22 cellular contexts compared by ENCODE assay signal in the genomic region with DNA sequence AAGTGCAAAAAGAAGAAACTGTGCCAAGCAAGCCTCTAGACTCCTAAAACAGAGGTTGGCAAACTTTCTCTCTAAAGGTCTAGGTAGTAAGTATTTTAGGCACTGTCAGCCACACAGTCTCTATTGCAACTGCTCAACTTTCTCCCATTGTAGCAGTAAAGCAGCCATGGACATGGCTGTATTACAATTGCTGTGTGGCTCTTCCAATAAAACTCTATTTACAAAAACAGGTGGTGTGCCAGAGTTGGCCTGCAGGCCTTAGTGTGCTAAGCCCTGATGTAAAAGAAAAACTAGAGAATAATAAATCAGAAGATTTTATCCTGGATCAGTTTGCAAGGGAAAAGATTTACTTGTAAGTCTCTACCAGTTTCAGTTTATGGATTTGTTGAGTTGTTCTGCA.
"Had no signal": no experiment of that assay in that cellular context is flagged by ENCODE, and none has a peak within 500 bp of the region (broad histone marks: within the 10 kb centered on the region; RNA-seq: fewer than 3 reads in every experiment).

No MANE protein-coding gene starts in this region.

- H3K27ac ChIP-seq: coronary artery, dorsolateral prefrontal cortex, esophagus muscularis mucosa, foreskin keratinocyte, gastroesophageal sphincter, heart left ventricle, hepatocyte, left lung, lower lobe of right lung had no signal

- H3K4me2 ChIP-seq: hepatocyte had no signal

- H3K9me3 Mint-ChIP-seq: immature natural killer cell, memory B cell, naive B cell had no signal

- H3K79me2 ChIP-seq: hepatocyte had no signal

- H3K9me3 ChIP-seq: esophagus muscularis mucosa, gastroesophageal sphincter, heart left ventricle, left lung, lower lobe of right lung had no signal

- DNase-seq: dermis blood vessel endothelial cell; dorsolateral prefrontal cortex; effector CD4-positive, alpha-beta T cell; effector memory CD4-positive, alpha-beta T cell; foreskin keratinocyte; heart left ventricle; hypothalamus; immature natural killer cell; islet precursor cell; kidney; kidney glomerular epithelial cell; left lung; left ventricle myocardium superior; lower lobe of right lung; mesendoderm; midbrain; naive B cell had no signal

- H3K4me1 Mint-ChIP-seq: immature natural killer cell, memory B cell, naive B cell had no signal

- H3K36me3 Mint-ChIP-seq: immature natural killer cell, memory B cell, naive B cell had no signal

- H2AFZ ChIP-seq: hepatocyte had no signal

- H3K4me3 Mint-ChIP-seq: immature natural killer cell, memory B cell had no signal

- H3K4me3 ChIP-seq: coronary artery, dorsolateral prefrontal cortex, esophagus muscularis mucosa, gastroesophageal sphincter, heart left ventricle, hepatocyte, left lung, lower lobe of right lung had no signal

- H3K4me1 ChIP-seq: esophagus muscularis mucosa, gastroesophageal sphincter, left lung, lower lobe of right lung had no signal

- H3K27ac Mint-ChIP-seq: immature natural killer cell, memory B cell, naive B cell had no signal

- H3K36me3 ChIP-seq: esophagus muscularis mucosa, gastroesophageal sphincter, heart left ventricle, left lung, lower lobe of right lung had no signal

- ATAC-seq: foreskin keratinocyte, gastroesophageal sphincter, heart left ventricle, left lung, left ventricle myocardium superior, lower lobe of right lung had no signal

- H3K27me3 ChIP-seq: foreskin keratinocyte had no signal
